1 cellular context compared by ENCODE assay signal in the genomic region with DNA sequence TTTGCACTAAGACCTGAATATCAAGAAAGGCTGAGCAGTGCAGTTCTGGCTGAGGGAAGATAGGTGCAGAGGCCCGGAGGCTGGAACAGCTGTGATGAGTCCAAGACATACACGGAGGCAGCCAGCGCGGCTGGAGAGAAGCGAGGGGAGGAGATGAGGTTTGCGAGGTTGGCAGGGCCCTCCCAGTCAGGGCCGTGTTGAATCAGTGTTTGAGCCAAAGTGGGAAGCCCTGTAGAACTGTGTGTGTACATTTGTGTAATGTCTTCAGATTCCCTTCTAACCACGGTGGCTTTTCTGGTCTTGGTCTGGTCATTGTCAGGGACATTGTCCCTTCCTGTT.
TF ChIP-seq lines count a peak whose summit lies in the region.

No MANE protein-coding gene starts in this region.

TF ChIP-seq in endothelial cell of umbilical vein, 7 proteins besides CTCF, POLR2A, EP300 and RAD21:
- TF ChIP-seq FOS (IDR thresholded peaks at IDR 0.05; ENCODE audit: borderline replicate concordance, insufficient read depth, low read length): no peak
- TF ChIP-seq EZH2 (IDR thresholded peaks at IDR 0.05; ENCODE audit: borderline replicate concordance, low read depth, low read length, severe bottlenecking): no peak
- TF ChIP-seq, protein P1, sequence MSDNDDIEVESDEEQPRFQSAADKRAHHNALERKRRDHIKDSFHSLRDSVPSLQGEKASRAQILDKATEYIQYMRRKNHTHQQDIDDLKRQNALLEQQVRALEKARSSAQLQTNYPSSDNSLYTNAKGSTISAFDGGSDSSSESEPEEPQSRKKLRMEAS (IDR thresholded peaks at IDR 0.05; ENCODE audit: insufficient read depth, insufficient read length): no peak
- no peak for TF ChIP-seq POLR2AphosphoS5 (IDR thresholded peaks at IDR 0.05; ENCODE audit: insufficient read depth, low read depth, low read length)
- no peak for TF ChIP-seq GATA2 (IDR thresholded peaks at IDR 0.05; ENCODE audit: insufficient read depth, insufficient read length, low read depth, low read length)
- no peak for TF ChIP-seq JUN (IDR thresholded peaks at IDR 0.05; ENCODE audit: borderline replicate concordance, insufficient read depth, insufficient read length, low read depth)
- no peak for TF ChIP-seq MYC (IDR thresholded peaks at IDR 0.05; ENCODE audit: low read depth, low read length)
TF ChIP-seq in endothelial cell of umbilical vein: peak in this region for 0.
